10 cellular contexts compared by ENCODE assay signal in the genomic region with DNA sequence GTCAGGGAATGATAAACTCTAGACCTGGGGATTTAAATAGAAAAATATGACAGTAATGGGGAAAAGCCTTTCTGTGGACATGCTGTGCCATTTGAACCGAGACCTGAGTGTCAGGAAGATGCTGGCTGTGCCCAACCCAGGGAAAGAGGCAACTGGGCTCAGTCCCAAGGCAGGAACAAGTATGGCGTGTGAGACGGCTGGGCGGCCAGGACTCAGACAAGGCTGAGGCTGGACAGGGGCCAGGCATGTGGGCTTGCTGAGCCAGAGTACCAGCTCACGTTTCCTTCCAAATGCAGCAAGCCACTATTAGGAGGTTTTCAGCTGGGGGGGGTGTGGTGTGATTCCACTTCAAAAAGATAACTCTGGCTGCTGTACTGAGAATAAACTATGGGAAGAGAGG.
DNase-seq lines count a peak whose midpoint lies in the region; ATAC-seq, FAIRE-seq and TF ChIP-seq lines count a peak whose summit lies in the region.
"Had no signal": no experiment of that assay in that cellular context is flagged by ENCODE, and none has a peak within 500 bp of the region (broad histone marks: within the 10 kb centered on the region; RNA-seq: fewer than 3 reads in every experiment).

No MANE protein-coding gene starts in this region.

- no peak for TF ChIP-seq RAD21 in H1 (IDR thresholded peaks at IDR 0.05 in 1 of 2, conservative IDR thresholded peaks at IDR 0.05 in 1 of 2; ENCODE audit: low read depth in 2 of 2, low read length in 2 of 2)

- no peak overlapping the region for H4K91ac ChIP-seq in H1 (replicated peaks; ENCODE audit: insufficient read length, low read length)

- POLR2A ChIA-PET in H1 (lab: Charles Lee; ENCODE audit: partially characterized antibody): no interaction called here
- POLR2A ChIA-PET in naive thymus-derived CD4-positive, alpha-beta T cell (lab: Charles Lee): no interaction called here
- POLR2A ChIA-PET in naive thymus-derived CD8-positive, alpha-beta T cell (lab: Charles Lee): no interaction called here

- H3K56ac ChIP-seq in H1 (replicated peaks; ENCODE audit: insufficient read length, low read depth, low read length): no peak overlapping the region

- CTCF ChIA-PET in H1 (lab: Charles Lee; ENCODE audit: partially characterized antibody): no interaction called here
- CTCF ChIA-PET in naive thymus-derived CD4-positive, alpha-beta T cell (lab: Charles Lee): interaction anchor here (0.6 kb wide), 1 partner anchor 92 kb away, joined by 4 read pairs; the partner anchor contains the start of gene INPP5D

- H3K4me3 Mint-ChIP-seq in naive thymus-derived CD4-positive, alpha-beta T cell: no peak overlapping the region
- H3K4me3 Mint-ChIP-seq in naive thymus-derived CD8-positive, alpha-beta T cell: no peak overlapping the region

- no peak overlapping the region for H3K23ac ChIP-seq in H1 (ENCODE audit: insufficient read length)

- no peak overlapping the region for H3K4me3 ChIP-seq in H1 (ENCODE audit: extremely low read depth in 1 of 4, insufficient read depth in 2 of 4, low read depth in 3 of 4, low read length in 4 of 4)
- no peak overlapping the region for H3K4me3 ChIP-seq in naive thymus-derived CD4-positive, alpha-beta T cell (ENCODE audit: low read length)

- peaks cover 0 to 2% (median 2%) of the 10 kb centered on the region in 4 experiments; a peak in 4 of 8 replicates for H3K36me3 ChIP-seq in H1 (ENCODE audit: control insufficient read depth in 2 of 4, insufficient read depth in 4 of 4, low read length in 3 of 4)
- H3K36me3 ChIP-seq in naive thymus-derived CD4-positive, alpha-beta T cell (ENCODE audit: control insufficient read depth in 2 of 3, insufficient read depth in 3 of 3, low read length in 3 of 3): peaks cover 20 to 86% (median 38%) of the 10 kb centered on the region in 3 experiments

- H3K4ac ChIP-seq in H1 (replicated peaks; ENCODE audit: insufficient read length, low read depth, low read length): no peak overlapping the region

- peaks cover 41 to 80% (median 49%) of the 10 kb centered on the region in 5 donors for H3K36me3 Mint-ChIP-seq in naive thymus-derived CD4-positive, alpha-beta T cell
- peaks cover 10 to 95% (median 38%) of the 10 kb centered on the region in 3 donors for H3K36me3 Mint-ChIP-seq in naive thymus-derived CD8-positive, alpha-beta T cell

- no peak overlapping the region for H2BK120ac ChIP-seq in H1 (replicated peaks; ENCODE audit: low read depth, low read length)

- TF ChIP-seq EP300 in H1 (IDR thresholded peaks at IDR 0.05; ENCODE audit: borderline replicate concordance in 1 of 2, low read depth in 2 of 2, low read length in 2 of 2): no peak

- no peaks in the 10 kb centered on the region for H3K79me1 ChIP-seq in H1 (ENCODE audit: low read depth, low read length)

- peak overlapping the region in 5 of 9 donors; percentile 8 to 90 (median 55) for H3K27ac Mint-ChIP-seq in naive thymus-derived CD4-positive, alpha-beta T cell
- peak overlapping the region in 4 of 10 donors; percentile 12 to 64 (median 44) for H3K27ac Mint-ChIP-seq in naive thymus-derived CD8-positive, alpha-beta T cell

- peak overlapping the region; percentile 14; the same call in 1 of the 2 replicates for H4K8ac ChIP-seq in H1 (ENCODE audit: extremely low read depth, insufficient read depth, low read length)

- H2BK12ac ChIP-seq in H1 (ENCODE audit: low read depth, low read length): no peak overlapping the region

- H4K5ac ChIP-seq in H1 (ENCODE audit: insufficient read length, low read depth, low read length): no peak overlapping the region

- no peaks in the 10 kb centered on the region for H3K27me3 ChIP-seq in H1 (replicated peaks in 1 of 4; ENCODE audit: control insufficient read depth in 3 of 4, extremely low read depth in 1 of 4, insufficient read depth in 3 of 4, low read length in 3 of 4)
- no peaks in the 10 kb centered on the region for H3K27me3 ChIP-seq in naive thymus-derived CD4-positive, alpha-beta T cell (ENCODE audit: control insufficient read depth in 2 of 2, insufficient read depth in 2 of 2, low read length in 2 of 2)

- no peak overlapping the region for H2BK15ac ChIP-seq in H1 (ENCODE audit: low read length)

- no peak overlapping the region for H3K9ac ChIP-seq in H1 (replicated peaks in 1 of 4; ENCODE audit: extremely low read depth in 1 of 4, low read depth in 3 of 4, low read length in 3 of 4)

- H3K27ac ChIP-seq in H1 (ENCODE audit: low read depth, low read length): no peak overlapping the region
- no peak overlapping the region for H3K27ac ChIP-seq in naive thymus-derived CD4-positive, alpha-beta T cell (ENCODE audit: low read depth, low read length)

- H3K18ac ChIP-seq in H1 (ENCODE audit: extremely low read depth, low read length): no peak overlapping the region

- no peaks in the 10 kb centered on the region for H3K27me3 Mint-ChIP-seq in naive thymus-derived CD4-positive, alpha-beta T cell
- H3K27me3 Mint-ChIP-seq in naive thymus-derived CD8-positive, alpha-beta T cell: no peaks in the 10 kb centered on the region

- no peak for FAIRE-seq in H1 (lab: Jason Lieb, UNC)

- no peak overlapping the region for H2AFZ ChIP-seq in H1 (ENCODE audit: low read length)

- no peak overlapping the region for H2AK5ac ChIP-seq in H1 (ENCODE audit: low read depth, low read length)

- H3K23me2 ChIP-seq in H1 (ENCODE audit: low read depth, low read length): no peaks in the 10 kb centered on the region; the same call in 1 of the 2 replicates

- peak; percentile 35 for DNase-seq in EH (ENCODE audit: low read depth)
- peak; percentile 49 for DNase-seq in NCI-H1105 (lab: John Stamatoyannopoulos, UW)
- DNase-seq in H1 (ENCODE audit: low read depth in 1 of 2, low spot score in 2 of 2): no peak
- DNase-seq in naive thymus-derived CD4-positive, alpha-beta T cell: no peak
- DNase-seq in SKM-1 treated with dmso at 0.1 percent for 144 hours (lab: John Stamatoyannopoulos, UW; ENCODE audit: unreplicated experiment): no peak
- DNase-seq in naive thymus-derived CD8-positive, alpha-beta T cell: no peak
- DNase-seq: islet precursor cell, NCI-H2171 treated with DMSO at 0.1 percent for 48 hours had no signal

- H3K4me2 ChIP-seq in H1 (ENCODE audit: insufficient read depth in 1 of 2, low read depth in 2 of 2, low read length in 2 of 2): no peak overlapping the region

- 91% methylated on average over 5 of the region's 5 CpGs; no CpG with 5 or more reads in 1 of the 2 experiments for WGBS in H1 (ENCODE audit: extremely low coverage in 1 of 2, insufficient coverage in 1 of 2, insufficient read length in 1 of 2, insufficient replicate concordance in 2 of 2, low coverage in 1 of 2, low lambda C conversion rate in 2 of 2, missing lambda C conversion rate in 1 of 2), 2 experiments

- no peak for ATAC-seq in naive thymus-derived CD4-positive, alpha-beta T cell
- no peak for ATAC-seq in naive thymus-derived CD8-positive, alpha-beta T cell
- ATAC-seq in GM19455 (IDR thresholded peaks at IDR 0.05; ENCODE audit: unreplicated experiment) (no peak), GM21717 (IDR thresholded peaks at IDR 0.05; ENCODE audit: unreplicated experiment) (no peak)

- TF ChIP-seq POLR2A in H1 (IDR thresholded peaks at IDR 0.05; ENCODE audit: control extremely low read depth in 1 of 2, low read depth in 2 of 2, low read length in 2 of 2): no peak

- H2BK5ac ChIP-seq in H1 (ENCODE audit: low read depth, low read length): no peak overlapping the region

- no peaks in the 10 kb centered on the region for H3K4me1 ChIP-seq in H1 (replicated peaks in 1 of 4; ENCODE audit: control insufficient read depth in 3 of 4, insufficient read depth in 4 of 4, low read length in 3 of 4)
- H3K4me1 ChIP-seq in naive thymus-derived CD4-positive, alpha-beta T cell (ENCODE audit: control insufficient read depth in 2 of 2, insufficient read depth in 2 of 2, low read length in 2 of 2): no peaks in the 10 kb centered on the region

- no peaks in the 10 kb centered on the region for H3K9me3 Mint-ChIP-seq in naive thymus-derived CD4-positive, alpha-beta T cell
- H3K9me3 Mint-ChIP-seq in naive thymus-derived CD8-positive, alpha-beta T cell: no peaks in the 10 kb centered on the region

- H3K9me3 ChIP-seq in H1 (ENCODE audit: insufficient read depth in 2 of 2, low read depth in 1 of 2, low read length in 1 of 2): no peaks in the 10 kb centered on the region
- no peaks in the 10 kb centered on the region for H3K9me3 ChIP-seq in naive thymus-derived CD4-positive, alpha-beta T cell (ENCODE audit: control insufficient read depth in 2 of 3, low read length in 3 of 3)

- peaks cover 0 to 23% (median 5%) of the 10 kb centered on the region in 7 donors for H3K4me1 Mint-ChIP-seq in naive thymus-derived CD4-positive, alpha-beta T cell
- peaks cover 0 to 13% (median 6%) of the 10 kb centered on the region in 4 donors for H3K4me1 Mint-ChIP-seq in naive thymus-derived CD8-positive, alpha-beta T cell

- intact Hi-C loops in naive thymus-derived CD4-positive, alpha-beta T cell (cut with micrococcal nuclease): no loop called here

- TF ChIP-seq CTCF in H1 (IDR thresholded peaks at IDR 0.05; ENCODE audit: control extremely low read depth in 1 of 3, insufficient read depth in 1 of 3, low read depth in 1 of 3, low read length in 3 of 3): no peak

- no peaks in the 10 kb centered on the region for H3K79me2 ChIP-seq in H1 (ENCODE audit: control insufficient read depth in 1 of 2, insufficient read depth in 2 of 2, low read length in 2 of 2)

- no peak overlapping the region for H3K14ac ChIP-seq in H1 (ENCODE audit: insufficient read length)

- H4K20me1 ChIP-seq in H1 (replicated peaks in 1 of 2; ENCODE audit: control insufficient read depth in 1 of 2, insufficient read depth in 2 of 2, low read length in 2 of 2): no peaks in the 10 kb centered on the region

- H2BK20ac ChIP-seq in H1 (ENCODE audit: low read length): no peak overlapping the region

TF ChIP-seq in H1, 55 proteins besides CTCF, POLR2A, EP300 and RAD21 (continues in another document):
- TF ChIP-seq SIN3A (conservative IDR thresholded peaks at IDR 0.05 in 1 of 2, IDR thresholded peaks at IDR 0.05 in 1 of 2; ENCODE audit: low read depth in 1 of 2, low read length in 2 of 2) (no peak), CTBP2 (IDR thresholded peaks at IDR 0.05; ENCODE audit: borderline replicate concordance, insufficient read depth, insufficient read length, low read length) (no peak), RNF2 (IDR thresholded peaks at IDR 0.05; ENCODE audit: borderline replicate concordance, low read depth, low read length, missing control alignments, poor library complexity, severe bottlenecking) (no peak), RFX5 (IDR thresholded peaks at IDR 0.05; ENCODE audit: borderline replicate concordance, low read depth, low read length) (no peak), NANOG (IDR thresholded peaks at IDR 0.05; ENCODE audit: insufficient read depth, low read depth, low read length, poor library complexity, severe bottlenecking) (no peak), POU5F1 (IDR thresholded peaks at IDR 0.05; ENCODE audit: low read depth, low read length) (no peak), KDM5A (IDR thresholded peaks at IDR 0.05; ENCODE audit: low read length) (no peak), FOSL1 (IDR thresholded peaks at IDR 0.05; ENCODE audit: insufficient read depth, low read depth, low read length) (no peak), CREB1 (IDR thresholded peaks at IDR 0.05) (no peak), NRF1 (IDR thresholded peaks at IDR 0.05; ENCODE audit: low read depth, low read length) (no peak)

Comparison
In these comparisons a context has a peak if more than half of its experiments do, and no peak if none do; other contexts are left out.
1. DNase-seq: peak in EH (single experiment) and NCI-H1105 (single experiment); none in H1 (0 of 2), naive thymus-derived CD4-positive, alpha-beta T cell (0 of 9), SKM-1 treated with dmso at 0.1 percent for 144 hours (single experiment) and naive thymus-derived CD8-positive, alpha-beta T cell (0 of 10).